16 cellular contexts compared by ENCODE assay signal in the genomic region with DNA sequence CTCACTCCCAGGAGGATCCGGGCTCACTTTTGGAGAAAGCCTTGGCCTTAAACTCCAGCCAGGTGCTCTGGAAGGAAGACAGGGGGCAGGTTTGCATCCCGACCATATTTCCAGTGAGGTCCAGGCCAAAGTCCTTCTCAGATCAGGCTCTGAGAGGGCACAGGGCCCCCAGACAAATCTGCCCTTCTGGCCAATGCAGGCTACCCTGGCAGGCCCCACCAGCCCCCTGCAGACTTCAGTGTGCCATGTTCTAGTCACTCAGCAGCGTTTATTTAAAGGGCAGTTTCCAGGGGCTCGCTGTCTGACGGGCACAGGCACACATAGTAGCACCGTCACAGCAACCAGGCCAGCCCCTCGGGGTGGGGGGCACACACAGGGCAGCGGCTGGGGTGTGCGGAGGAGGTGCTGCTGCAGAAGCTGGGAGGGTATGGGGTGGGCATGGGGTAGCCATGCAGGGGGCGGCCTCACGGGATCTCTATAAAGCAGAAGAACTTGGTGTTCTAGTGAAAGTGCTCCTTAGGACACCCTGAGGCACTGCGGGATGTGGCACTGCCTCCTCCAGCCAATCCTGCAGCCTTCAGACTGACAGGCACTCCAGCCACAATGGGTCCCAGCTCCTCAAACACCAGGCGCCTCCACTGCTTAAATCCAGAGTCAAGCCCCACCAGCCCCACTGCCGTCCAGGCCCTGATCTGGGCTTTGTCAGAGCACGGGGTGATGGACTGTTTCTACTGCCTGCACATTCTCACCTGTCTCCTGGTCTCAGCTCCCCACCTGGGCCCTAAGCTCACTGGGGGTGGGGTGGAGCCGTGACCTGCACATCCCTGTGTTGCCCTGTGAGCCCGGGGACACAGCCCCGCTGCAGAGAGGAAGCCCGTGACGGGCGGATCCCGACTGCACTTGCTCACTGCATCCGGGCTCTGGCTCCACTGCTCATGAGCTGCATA.
"Had no signal": no experiment of that assay in that cellular context is flagged by ENCODE, and none has a peak within 500 bp of the region (broad histone marks: within the 10 kb centered on the region; RNA-seq: fewer than 3 reads in every experiment).

No MANE protein-coding gene starts in this region.

- H3K4me3 ChIP-seq: esophagus squamous epithelium, lung, SK-N-MC, skin epidermis had no signal

- H3K27me3 Mint-ChIP-seq: natural killer cell treated with Interleukin-12 subunit alpha and Interleukin-12 subunit beta and Interleukin-15 and Interleukin-18, amount 100 ng/mL, for 72 hours; stimulated activated naive CD8-positive, alpha-beta T cell treated with anti-CD3 and anti-CD28 coated beads, Interleukin-15, Interleukin-2, amounts not matched to agents 100 ng/mL and 50 ng/mL, for 24 hours; type B pancreatic cell had no signal

- H3K9me3 ChIP-seq: esophagus squamous epithelium had no signal

- H3K4me3 Mint-ChIP-seq: activated naive CD4-positive, alpha-beta T cell treated with anti-CD3 and anti-CD28 coated beads for 36 hours; activated T-cell treated with anti-CD3 and anti-CD28 coated beads, Interleukin-2, amount 50 U/mL, for 4 hours; natural killer cell treated with Interleukin-12 subunit alpha and Interleukin-12 subunit beta and Interleukin-15 and Interleukin-18, amount 100 ng/mL, for 72 hours; stimulated activated naive CD8-positive, alpha-beta T cell treated with anti-CD3 and anti-CD28 coated beads, Interleukin-15, Interleukin-2, amounts not matched to agents 100 ng/mL and 50 ng/mL, for 24 hours; T-helper 2 cell treated with Interferon-gamma antibody and Interleukin-4, amounts not matched to agents 5 μg/mL and 100 μg/mL, for 36 hours; type B pancreatic cell had no signal

- H3K27me3 ChIP-seq: brain microvascular endothelial cell, esophagus squamous epithelium had no signal

- H3K27ac ChIP-seq: brain microvascular endothelial cell, esophagus squamous epithelium, SK-N-MC, skin epidermis had no signal

- H3K9me3 Mint-ChIP-seq: activated naive CD4-positive, alpha-beta T cell treated with anti-CD3 and anti-CD28 coated beads for 36 hours; activated T-cell treated with anti-CD3 and anti-CD28 coated beads, Interleukin-2, amount 50 U/mL, for 4 hours; natural killer cell treated with Interleukin-12 subunit alpha and Interleukin-12 subunit beta and Interleukin-15 and Interleukin-18, amount 100 ng/mL, for 72 hours; stimulated activated naive CD8-positive, alpha-beta T cell treated with anti-CD3 and anti-CD28 coated beads, Interleukin-15, Interleukin-2, amounts not matched to agents 100 ng/mL and 50 ng/mL, for 24 hours; T-helper 2 cell treated with Interferon-gamma antibody and Interleukin-4, amounts not matched to agents 5 μg/mL and 100 μg/mL, for 36 hours; type B pancreatic cell had no signal

- H3K27ac Mint-ChIP-seq: activated naive CD4-positive, alpha-beta T cell treated with anti-CD3 and anti-CD28 coated beads for 36 hours; natural killer cell treated with Interleukin-12 subunit alpha and Interleukin-12 subunit beta and Interleukin-15 and Interleukin-18, amount 100 ng/mL, for 72 hours; stimulated activated naive CD8-positive, alpha-beta T cell treated with anti-CD3 and anti-CD28 coated beads, Interleukin-15, Interleukin-2, amounts not matched to agents 100 ng/mL and 50 ng/mL, for 24 hours; T-helper 2 cell treated with Interferon-gamma antibody and Interleukin-4, amounts not matched to agents 5 μg/mL and 100 μg/mL, for 36 hours; type B pancreatic cell had no signal

- DNase-seq: activated CD4-positive, alpha-beta T cell treated with anti-CD3 and anti-CD28 coated beads, Interleukin-2, amount 50 U/mL, for 4 hours; activated naive CD4-positive, alpha-beta T cell treated with anti-CD3 and anti-CD28 coated beads for 36 hours; activated T-cell treated with anti-CD3 and anti-CD28 coated beads, Interleukin-2, amount 50 U/mL, for 4 hours; aorta; brain microvascular endothelial cell; cortex of kidney; effector CD8-positive, alpha-beta T cell; esophagus squamous epithelium; retina had no signal
